Comparison of ENCODE assay signal across 13 cellular contexts in the genomic region with DNA sequence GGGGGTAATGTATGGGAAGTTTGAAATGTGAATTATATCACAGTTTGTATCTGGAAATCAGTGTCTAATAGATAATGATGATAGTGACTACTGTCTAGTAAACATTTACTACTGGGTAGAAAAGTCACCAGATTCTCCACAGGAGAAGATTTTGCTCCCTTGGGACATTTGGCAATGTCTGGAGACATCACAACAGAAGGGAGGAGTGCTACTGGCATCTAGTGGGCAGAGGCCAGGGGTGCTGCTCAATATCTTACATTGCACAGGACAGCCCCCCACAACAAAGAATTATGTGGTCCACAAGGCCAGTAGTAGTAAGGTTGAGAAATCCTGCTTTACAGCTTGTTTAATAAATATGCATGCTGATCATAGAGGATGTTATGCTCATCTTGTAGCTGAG.
DNase-seq lines count a peak whose midpoint lies in the region; ATAC-seq and TF ChIP-seq lines count a peak whose summit lies in the region.
"Had no signal": no experiment of that assay in that cellular context is flagged by ENCODE, and none has a peak within 500 bp of the region (broad histone marks: within the 10 kb centered on the region; RNA-seq: fewer than 3 reads in every experiment).

No MANE protein-coding gene starts in this region.

- H4K20me1 ChIP-seq in hepatocyte (ENCODE audit: insufficient read depth, poor library complexity, severe bottlenecking) = no peaks in the 10 kb centered on the region

- no peak overlapping the region for H3K27ac Mint-ChIP-seq in WTC11
- H3K27ac Mint-ChIP-seq: activated naive CD8-positive, alpha-beta T cell; naive thymus-derived CD8-positive, alpha-beta T cell had no signal

- H2AFZ ChIP-seq in hepatocyte = no peak overlapping the region

- ATAC-seq in WTC11 = peak; percentile 90
- no peak for ATAC-seq in gastroesophageal sphincter
- ATAC-seq: naive thymus-derived CD8-positive, alpha-beta T cell had no signal

- H3K4me3 Mint-ChIP-seq in WTC11 = no peak overlapping the region
- H3K4me3 Mint-ChIP-seq: activated naive CD8-positive, alpha-beta T cell; naive thymus-derived CD8-positive, alpha-beta T cell had no signal

- TF ChIP-seq POLR2A in gastroesophageal sphincter (IDR thresholded peaks at IDR 0.05) = no peak

- H3K36me3 Mint-ChIP-seq in WTC11 = no peaks in the 10 kb centered on the region
- H3K36me3 Mint-ChIP-seq: activated naive CD8-positive, alpha-beta T cell; naive thymus-derived CD8-positive, alpha-beta T cell had no signal

- H3K9me2 ChIP-seq in hepatocyte (replicated peaks; ENCODE audit: insufficient read depth) = no peaks in the 10 kb centered on the region

- H3K27ac ChIP-seq in HEK293 (ENCODE audit: extremely low read depth, low read depth, low read length) (no peak overlapping the region), hepatocyte (no peak overlapping the region), gastroesophageal sphincter (no peak overlapping the region)
- H3K27ac ChIP-seq: upper lobe of left lung had no signal

- H3K4me3 ChIP-seq in BJ (ENCODE audit: low read depth, low read length) = no peak overlapping the region
- no peak overlapping the region for H3K4me3 ChIP-seq in HEK293 (ENCODE audit: low read depth, low read length)
- no peak overlapping the region for H3K4me3 ChIP-seq in hepatocyte
- no peak overlapping the region for H3K4me3 ChIP-seq in gastroesophageal sphincter
- H3K4me3 ChIP-seq: upper lobe of left lung had no signal

- H3K79me2 ChIP-seq in hepatocyte = no peaks in the 10 kb centered on the region

- DNase-seq in BJ (ENCODE audit: low read depth) (no peak), WTC11 (ENCODE audit: low spot score) (peak; percentile 38), hepatocyte (ENCODE audit: low spot score) (no peak), C1 segment of cervical spinal cord (lab: John Stamatoyannopoulos, UW) (no peak), NOMO-1 (lab: John Stamatoyannopoulos, UW; ENCODE audit: unreplicated experiment in 2 of 2) (no peak)
- DNase-seq in activated CD4-positive, alpha-beta T cell treated with anti-CD3 and anti-CD28 coated beads, Interleukin-2, amount 50 U/mL, for 1 hour = no peak
- DNase-seq: naive thymus-derived CD8-positive, alpha-beta T cell; NCI-H2081 treated with DMSO at 0.1 percent for 48 hours; stimulated activated CD4-positive, alpha-beta T cell treated with anti-CD3 and anti-CD28 coated beads, Interleukin-4, amount 100 ng/mL, for 4 hours; upper lobe of left lung had no signal

- H3K36me3 ChIP-seq in BJ (ENCODE audit: control insufficient read depth, insufficient read depth, low read length) = no peaks in the 10 kb centered on the region
- no peaks in the 10 kb centered on the region for H3K36me3 ChIP-seq in HEK293 (ENCODE audit: control insufficient read depth in 2 of 2, insufficient read depth in 1 of 2, low read length in 2 of 2)
- no peaks in the 10 kb centered on the region for H3K36me3 ChIP-seq in hepatocyte (replicated peaks; ENCODE audit: insufficient read depth, low read depth)
- no peaks in the 10 kb centered on the region for H3K36me3 ChIP-seq in gastroesophageal sphincter
- H3K36me3 ChIP-seq: upper lobe of left lung had no signal

- no peak overlapping the region for H3K4me2 ChIP-seq in hepatocyte

- H3K27me3 ChIP-seq in BJ (ENCODE audit: control insufficient read depth, insufficient read depth, low read length) = no peaks in the 10 kb centered on the region
- no peaks in the 10 kb centered on the region for H3K27me3 ChIP-seq in hepatocyte
- H3K27me3 ChIP-seq in gastroesophageal sphincter = no peaks in the 10 kb centered on the region
- H3K27me3 ChIP-seq: upper lobe of left lung had no signal

- TF ChIP-seq EP300 in gastroesophageal sphincter (IDR thresholded peaks at IDR 0.05) = no peak

- CTCF ChIA-PET in BJ (lab: Yijun Ruan, JAX) = interaction anchor here (1.1 kb wide), 1 partner anchor 350 kb away, joined by 5 read pairs; no protein-coding TSS in a partner anchor
- CTCF ChIA-PET in HEK293 (lab: Yijun Ruan, JAX) = interaction anchor here (0.5 to 1.2 kb wide), 4 partner anchors 64 to 437 kb away, joined by 3 to 4 read pairs (median 3); no protein-coding TSS in a partner anchor
- CTCF ChIA-PET in WTC11 (lab: Charles Lee) = interaction anchor here (1.0 to 4.6 kb wide), 4 partner anchors 56 to 413 kb away, joined by 8 to 16 read pairs (median 9); no protein-coding TSS in a partner anchor

- H3K9me3 ChIP-seq in HEK293 (ENCODE audit: control insufficient read depth, insufficient read depth, low read depth, low read length) (no peaks in the 10 kb centered on the region), hepatocyte (ENCODE audit: low read depth) (no peaks in the 10 kb centered on the region), gastroesophageal sphincter (no peaks in the 10 kb centered on the region)
- H3K9me3 ChIP-seq: upper lobe of left lung had no signal

- TF ChIP-seq CTCF in BJ (IDR thresholded peaks at IDR 0.05; ENCODE audit: insufficient read depth, low read depth, low read length) = peak; percentile 30
- peak; percentile 9; the same call in 1 of the 2 replicates for TF ChIP-seq CTCF in HEK293 (tag by site-specific recombination; IDR thresholded peaks at IDR 0.05)
- TF ChIP-seq CTCF in WTC11 (IDR thresholded peaks at IDR 0.05) = no peak
- peak; percentile 10 for TF ChIP-seq CTCF in hepatocyte (IDR thresholded peaks at IDR 0.05; ENCODE audit: poor library complexity)
- peak in 1 of 4 experiments; percentile 5 for TF ChIP-seq CTCF in gastroesophageal sphincter (IDR thresholded peaks at IDR 0.05)

- POLR2A ChIA-PET in BJ (lab: Charles Lee) (no interaction called here), HEK293 (lab: Yijun Ruan, JAX) (no interaction called here), WTC11 (lab: Charles Lee) (no interaction called here)

- H3K27me3 Mint-ChIP-seq in WTC11 (ENCODE audit: low read depth) = no peaks in the 10 kb centered on the region

- H3K4me1 ChIP-seq in HEK293 (ENCODE audit: control insufficient read depth, insufficient read depth, low read length) = no peaks in the 10 kb centered on the region; the same call in 1 of the 2 replicates
- no peaks in the 10 kb centered on the region for H3K4me1 ChIP-seq in hepatocyte (ENCODE audit: insufficient read depth)
- H3K4me1 ChIP-seq in gastroesophageal sphincter = peaks cover 0 to 34% (median 0%) of the 10 kb centered on the region in 3 donors
- H3K4me1 ChIP-seq: upper lobe of left lung had no signal

- no peaks in the 10 kb centered on the region for H3K9me3 Mint-ChIP-seq in WTC11
- H3K9me3 Mint-ChIP-seq: naive thymus-derived CD8-positive, alpha-beta T cell had no signal

- H3K4me1 Mint-ChIP-seq in WTC11 = no peaks in the 10 kb centered on the region
- H3K4me1 Mint-ChIP-seq: naive thymus-derived CD8-positive, alpha-beta T cell had no signal

TF ChIP-seq in HEK293, 187 proteins besides CTCF, POLR2A, EP300 and RAD21 (continues in another document):
- no peak for TF ChIP-seq BCL11A (tag by site-specific recombination; IDR thresholded peaks at IDR 0.05; ENCODE audit: low read depth)
- no peak for TF ChIP-seq ZNF37A (tag by site-specific recombination; IDR thresholded peaks at IDR 0.05)
- no peak for TF ChIP-seq ZNF560 (tag by site-specific recombination; IDR thresholded peaks at IDR 0.05; ENCODE audit: borderline replicate concordance)
- no peak for TF ChIP-seq ZNF571 (tag by site-specific recombination; IDR thresholded peaks at IDR 0.05)
- no peak for TF ChIP-seq ZNF747 (tag by site-specific recombination; IDR thresholded peaks at IDR 0.05)
- TF ChIP-seq ZNF132 (tag by site-specific recombination; IDR thresholded peaks at IDR 0.05; ENCODE audit: borderline replicate concordance) = no peak
- no peak for TF ChIP-seq ZBTB20 (tag by site-specific recombination; IDR thresholded peaks at IDR 0.05)
- no peak for TF ChIP-seq ZNF768 (tag by site-specific recombination; IDR thresholded peaks at IDR 0.05)
- no peak for TF ChIP-seq ZNF155 (tag by site-specific recombination; IDR thresholded peaks at IDR 0.05)

TF ChIP-seq in WTC11, 78 proteins besides CTCF, POLR2A, EP300 and RAD21 (continues in another document):
- TF ChIP-seq AFF4 (CRISPR knock-in tag; IDR thresholded peaks at IDR 0.05; ENCODE audit: borderline replicate concordance) (no peak), ZSCAN18 (CRISPR knock-in tag; IDR thresholded peaks at IDR 0.05) (no peak)
